ENCODE assay signal across 2 cellular contexts in the genomic region with DNA sequence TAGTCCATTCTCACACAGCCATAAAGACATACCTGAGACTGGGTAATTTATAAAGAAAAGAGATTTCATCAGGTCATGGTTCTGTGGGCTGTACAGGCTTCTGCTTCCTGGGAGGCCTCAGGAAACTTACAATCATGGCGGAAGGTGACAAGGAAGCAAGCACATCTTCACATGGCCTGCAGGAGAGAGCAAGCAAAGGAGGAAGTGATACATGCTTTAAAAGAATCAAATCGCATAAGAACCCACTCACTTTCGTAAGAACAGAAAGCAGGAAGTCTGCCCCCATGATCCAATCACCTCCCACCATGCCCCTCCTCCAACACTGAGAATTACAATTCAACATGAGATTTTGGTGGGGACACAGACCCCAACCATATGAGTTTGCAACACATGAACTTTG.
TF ChIP-seq lines count a peak whose summit lies in the region.

No MANE protein-coding gene starts in this region.

TF ChIP-seq in HEK293, 187 proteins besides CTCF, POLR2A, EP300 and RAD21:
- no peak for TF ChIP-seq ZNF548 (tag by site-specific recombination; IDR thresholded peaks at IDR 0.05)
- no peak for TF ChIP-seq SP2 (tag by site-specific recombination; IDR thresholded peaks at IDR 0.05)
- no peak for TF ChIP-seq ZNF19 (tag by site-specific recombination; IDR thresholded peaks at IDR 0.05; ENCODE audit: low read depth)
- no peak for TF ChIP-seq ZNF114 (tag by site-specific recombination; IDR thresholded peaks at IDR 0.05)
- TF ChIP-seq ZFP37 (tag by site-specific recombination; IDR thresholded peaks at IDR 0.05), result no peak
- TF ChIP-seq ZBTB48 (tag by site-specific recombination; IDR thresholded peaks at IDR 0.05), result no peak
- TF ChIP-seq OVOL3 (tag by site-specific recombination; IDR thresholded peaks at IDR 0.05), result no peak
- TF ChIP-seq SETDB1 (IDR thresholded peaks at IDR 0.05; ENCODE audit: insufficient read length, low read length), result peak; percentile 46

TF ChIP-seq in endothelial cell of umbilical vein, 7 proteins besides CTCF, POLR2A, EP300 and RAD21:
- TF ChIP-seq EZH2 (IDR thresholded peaks at IDR 0.05; ENCODE audit: borderline replicate concordance, low read depth, low read length, severe bottlenecking), result no peak
- TF ChIP-seq FOS (IDR thresholded peaks at IDR 0.05; ENCODE audit: borderline replicate concordance, insufficient read depth, low read length), result no peak
- no peak for TF ChIP-seq JUN (IDR thresholded peaks at IDR 0.05; ENCODE audit: borderline replicate concordance, insufficient read depth, insufficient read length, low read depth)
- TF ChIP-seq MYC (IDR thresholded peaks at IDR 0.05; ENCODE audit: low read depth, low read length), result no peak
- TF ChIP-seq, protein P1, sequence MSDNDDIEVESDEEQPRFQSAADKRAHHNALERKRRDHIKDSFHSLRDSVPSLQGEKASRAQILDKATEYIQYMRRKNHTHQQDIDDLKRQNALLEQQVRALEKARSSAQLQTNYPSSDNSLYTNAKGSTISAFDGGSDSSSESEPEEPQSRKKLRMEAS (IDR thresholded peaks at IDR 0.05; ENCODE audit: insufficient read depth, insufficient read length), result no peak
- TF ChIP-seq POLR2AphosphoS5 (IDR thresholded peaks at IDR 0.05; ENCODE audit: insufficient read depth, low read depth, low read length), result no peak
TF ChIP-seq in endothelial cell of umbilical vein: peak in this region for 0.
